8 cellular contexts compared by ENCODE assay signal in the genomic region with DNA sequence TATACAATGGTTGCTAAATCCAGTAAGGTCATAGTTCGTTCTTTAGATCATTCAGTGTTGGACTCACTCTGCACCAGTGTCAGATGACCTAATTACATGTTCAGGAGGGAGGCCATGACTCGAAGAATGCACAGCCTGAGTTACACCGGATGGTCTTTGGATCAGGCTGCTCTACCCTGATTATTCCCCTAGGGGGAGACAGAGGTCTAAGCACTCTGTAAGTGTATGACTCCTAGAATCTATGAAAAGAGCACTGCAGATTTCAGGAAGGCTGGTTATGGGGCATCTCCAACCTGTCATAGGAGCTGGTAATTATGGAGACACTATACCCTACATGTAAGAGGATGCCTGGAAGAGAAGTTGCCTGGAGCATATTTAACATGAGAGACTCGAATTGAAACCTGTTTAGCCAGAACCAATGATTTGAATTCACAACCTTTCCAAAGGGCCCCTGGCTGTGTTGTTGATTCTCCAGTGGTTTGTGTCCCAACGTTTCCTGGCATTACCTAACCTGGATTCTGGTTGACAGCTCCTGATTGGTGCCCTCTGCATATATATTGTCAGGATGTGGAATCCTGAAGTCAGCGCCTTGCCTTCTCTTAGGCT. TPM values are rescaled to one million over a fixed set of nuclear protein-coding genes. Genes with fewer than 3 reads are reported as not detected.
DNase-seq lines count a peak whose midpoint lies in the region; TF ChIP-seq lines count a peak whose summit lies in the region.

A gene with protein sequence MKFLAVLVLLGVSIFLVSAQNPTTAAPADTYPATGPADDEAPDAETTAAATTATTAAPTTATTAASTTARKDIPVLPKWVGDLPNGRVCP (plus strand): TSS at position 584 of the 606 bp plus-strand sequence. CDS start 67 bp downstream, outside the sequence.

- H3K36me3 Mint-ChIP-seq in HFFc6 (ENCODE audit: low read depth), result no peaks in the 10 kb centered on the region

- H3K4me1 ChIP-seq in left ventricle myocardium inferior, result no peaks in the 10 kb centered on the region

- TF ChIP-seq CTCF in GM12874 (IDR thresholded peaks at IDR 0.05; ENCODE audit: insufficient read depth, low read depth, low read length) (peak; percentile 79), HFFc6 (IDR thresholded peaks at IDR 0.05) (peak; percentile 90), left ventricle myocardium inferior (IDR thresholded peaks at IDR 0.05; ENCODE audit: borderline replicate concordance) (peak; percentile 64)

- H3K4me1 Mint-ChIP-seq in HFFc6 (ENCODE audit: low read depth), result no peaks in the 10 kb centered on the region

- no peak within 1 kb of the TSS for H3K27ac ChIP-seq in left ventricle myocardium inferior (replicated peaks)

- no peak within 1 kb of the TSS for H3K4me3 ChIP-seq in left ventricle myocardium inferior

- DNase-seq in HFFc6 (peak; percentile 67), MV-4-11 (lab: John Stamatoyannopoulos, UW) (peak; percentile 68), SK-MEL-5 (ENCODE audit: low read depth, low spot score) (peak; percentile 84), left ventricle myocardium inferior (no peak), mesenteric fat pad (ENCODE audit: low spot score) (no peak)
- DNase-seq in activated naive CD4-positive, alpha-beta T cell treated with Interleukin-2 at 50 U/mL for 16 hours, result peak; percentile 70
- DNase-seq in stimulated activated CD4-positive, alpha-beta T cell treated with anti-CD3 and anti-CD28 coated beads, Interleukin-12 subunit alpha, Interleukin-12 subunit beta, amount 100 ng/mL, for 48 hours (ENCODE audit: low read depth in 2 of 3, low spot score in 1 of 3), result peak; percentile 54 to 89 (median 62)

- H3K27ac Mint-ChIP-seq in HFFc6, result no peak within 1 kb of the TSS

- no peaks in the 10 kb centered on the region for H3K36me3 ChIP-seq in left ventricle myocardium inferior

- peaks cover 10% of the 10 kb centered on the region for H3K27me3 Mint-ChIP-seq in HFFc6 (ENCODE audit: insufficient read depth)

- intact Hi-C loops in left ventricle myocardium inferior (cut with micrococcal nuclease), result no loop called here

- H3K9me3 Mint-ChIP-seq in HFFc6, result no peaks in the 10 kb centered on the region

- in situ Hi-C loops in SK-MEL-5 (cut with HindIII; ENCODE audit: low pct_unique_long_range_greater_than_20kb, low sequenced_read_pairs), result loop anchor here (25.0 kb wide), 1 partner anchor 108 kb away; no protein-coding TSS in a partner anchor

- no peaks in the 10 kb centered on the region for H3K9me3 ChIP-seq in left ventricle myocardium inferior (replicated peaks)

- H3K4me3 Mint-ChIP-seq in HFFc6, result no peak within 1 kb of the TSS

- H3K27me3 ChIP-seq in left ventricle myocardium inferior (ENCODE audit: low read depth), result peaks cover 10% of the 10 kb centered on the region

RNA-seq across cellular contexts. Expression of the gene that starts here (rescaled TPM):
- total RNA-seq in HFFc6 (2021; fragmentation: NEBNext Ultra II Directional; extraction: Animal tissue kit (Norgen Biotek cat#: 25700)), result not detected
- not detected in 2 replicates for total RNA-seq in SK-MEL-5 (2014; rRNA removed; shearing (Covaris generic))
- not detected in 2 replicates for polyA plus RNA-seq in SK-MEL-5 (2015; cell fraction: cytosol; rRNA removed)
- polyA plus RNA-seq in SK-MEL-5 (2015; cell fraction: nucleus; rRNA removed), result not detected in 2 replicates
- total RNA-seq in left ventricle myocardium inferior, result not detected
- total RNA-seq in mesenteric fat pad, result not detected

Comparison
In these comparisons a context has a peak if more than half of its experiments do, and no peak if none do; other contexts are left out.
1. Peak in DNase-seq in HFFc6; RNA of the gene not detected or under 1 TPM.
2. Peak in DNase-seq in SK-MEL-5; RNA of the gene not detected or under 1 TPM.
3. DNase-seq: peak in MV-4-11 (single experiment), activated naive CD4-positive, alpha-beta T cell treated with Interleukin-2 at 50 U/mL for 16 hours (single experiment) and stimulated activated CD4-positive, alpha-beta T cell treated with anti-CD3 and anti-CD28 coated beads, Interleukin-12 subunit alpha, Interleukin-12 subunit beta, amount 100 ng/mL, for 48 hours (3 of 3); none in left ventricle myocardium inferior (single experiment) and mesenteric fat pad (single experiment).
4. Peak in every context shown above with its lines, with median percentiles within 50 percentile points of each other: CTCF ChIP-seq.